In the genomic region with DNA sequence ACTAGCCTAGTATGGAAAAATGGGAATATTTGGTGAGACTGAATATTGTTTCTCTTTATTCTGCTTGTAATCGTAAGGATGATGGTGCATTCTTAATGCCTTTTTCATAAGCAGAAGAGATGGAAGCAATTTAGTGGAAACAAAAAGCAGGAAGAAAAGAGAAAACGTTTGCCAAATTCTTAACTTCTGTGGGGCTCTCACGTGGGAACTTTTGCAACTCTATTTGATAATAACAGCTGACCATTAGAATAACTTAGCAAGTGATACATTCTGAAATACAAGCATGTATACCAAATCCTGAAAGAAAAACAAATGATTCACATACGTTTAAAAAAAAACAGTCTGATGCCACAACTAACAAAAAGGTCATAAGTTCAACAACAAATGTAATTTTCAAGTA, we compare ENCODE assay signal across 27 cellular contexts.
"Had no signal": no experiment of that assay in that cellular context is flagged by ENCODE, and none has a peak within 500 bp of the region (broad histone marks: within the 10 kb centered on the region; RNA-seq: fewer than 3 reads in every experiment).

No MANE protein-coding gene starts in this region.

- H3K4me3 ChIP-seq: esophagus squamous epithelium, gastroesophageal sphincter, heart left ventricle, hepatocyte, testis, tibial artery had no signal

- H3K4me1 ChIP-seq: foreskin keratinocyte, testis, tibial artery had no signal

- H3K4me3 Mint-ChIP-seq: effector memory CD8-positive, alpha-beta T cell; naive thymus-derived CD4-positive, alpha-beta T cell; stimulated activated memory B cell treated with anti-CD40 and anti-IgM and Interleukin-4, amounts not matched to agents 10 μg/mL and 1 μg/mL and 100 μg/mL, for 72 hours; type B pancreatic cell had no signal

- H2AFZ ChIP-seq: hepatocyte had no signal

- H3K79me2 ChIP-seq: hepatocyte, parathyroid adenoma had no signal

- H3K9ac ChIP-seq: parathyroid adenoma had no signal

- DNase-seq: cerebellar nuclear complex; cortex of kidney; effector memory CD8-positive, alpha-beta T cell; erythroblast; esophagus squamous epithelium; foreskin keratinocyte; heart left ventricle; kidney; mesendoderm; midbrain; naive thymus-derived CD4-positive, alpha-beta T cell; nephron progenitor cell; stimulated activated CD4-positive, alpha-beta T cell treated with anti-CD3 and anti-CD28 coated beads, Interleukin-2, amount 100 ng/mL, for 24 hours; stimulated activated CD4-positive, alpha-beta T cell treated with anti-CD3 and anti-CD28 coated beads, Interleukin-4, amount 100 ng/mL, for 24 hours; stimulated activated naive CD8-positive, alpha-beta T cell treated with anti-CD3 and anti-CD28 coated beads, Interleukin-15, Interleukin-2, amounts not matched to agents 100 U/mL and 50 U/mL, for 24 hours; substantia nigra; testis; tibial artery had no signal

- H3K27ac ChIP-seq: foreskin keratinocyte, neutrophil, parathyroid adenoma, testis, tibial artery had no signal

- H3K27ac Mint-ChIP-seq: effector memory CD8-positive, alpha-beta T cell; naive thymus-derived CD4-positive, alpha-beta T cell; progenitor cell of endocrine pancreas; stimulated activated memory B cell treated with anti-CD40 and anti-IgM and Interleukin-4, amounts not matched to agents 10 μg/mL and 1 μg/mL and 100 μg/mL, for 72 hours; type B pancreatic cell had no signal

- H3K4me2 ChIP-seq: hepatocyte had no signal

- H3K27me3 Mint-ChIP-seq: effector memory CD8-positive, alpha-beta T cell; stimulated activated memory B cell treated with anti-CD40 and anti-IgM and Interleukin-4, amounts not matched to agents 10 μg/mL and 1 μg/mL and 100 μg/mL, for 72 hours had no signal

- H3K4me1 Mint-ChIP-seq: naive thymus-derived CD4-positive, alpha-beta T cell; stimulated activated memory B cell treated with anti-CD40 and anti-IgM and Interleukin-4, amounts not matched to agents 10 μg/mL and 1 μg/mL and 100 μg/mL, for 72 hours had no signal

- H3K36me3 ChIP-seq: esophagus squamous epithelium, gastroesophageal sphincter, heart left ventricle, neutrophil, tibial artery had no signal

- ATAC-seq: effector memory CD8-positive, alpha-beta T cell; foreskin keratinocyte; gastroesophageal sphincter; left lobe of liver; naive thymus-derived CD4-positive, alpha-beta T cell; sciatic nerve; stimulated activated memory B cell treated with anti-CD40 and anti-IgM and Interleukin-4, amounts not matched to agents 10 μg/mL and 1 μg/mL and 100 μg/mL, for 72 hours; stimulated activated naive CD8-positive, alpha-beta T cell treated with anti-CD3 and anti-CD28 coated beads, Interleukin-15, Interleukin-2, amounts not matched to agents 100 U/mL and 50 U/mL, for 24 hours had no signal

- H3K9me3 ChIP-seq: esophagus squamous epithelium, gastroesophageal sphincter, heart left ventricle, neutrophil, testis, tibial artery had no signal

- H3K36me3 Mint-ChIP-seq: naive thymus-derived CD4-positive, alpha-beta T cell; stimulated activated memory B cell treated with anti-CD40 and anti-IgM and Interleukin-4, amounts not matched to agents 10 μg/mL and 1 μg/mL and 100 μg/mL, for 72 hours; type B pancreatic cell had no signal

- H3K27me3 ChIP-seq: foreskin keratinocyte, neutrophil, testis had no signal

- H3K9me3 Mint-ChIP-seq: effector memory CD8-positive, alpha-beta T cell; naive thymus-derived CD4-positive, alpha-beta T cell; nephron progenitor cell; stimulated activated memory B cell treated with anti-CD40 and anti-IgM and Interleukin-4, amounts not matched to agents 10 μg/mL and 1 μg/mL and 100 μg/mL, for 72 hours; type B pancreatic cell had no signal
